Comparison of ENCODE assay signal across 8 cellular contexts in the genomic region with DNA sequence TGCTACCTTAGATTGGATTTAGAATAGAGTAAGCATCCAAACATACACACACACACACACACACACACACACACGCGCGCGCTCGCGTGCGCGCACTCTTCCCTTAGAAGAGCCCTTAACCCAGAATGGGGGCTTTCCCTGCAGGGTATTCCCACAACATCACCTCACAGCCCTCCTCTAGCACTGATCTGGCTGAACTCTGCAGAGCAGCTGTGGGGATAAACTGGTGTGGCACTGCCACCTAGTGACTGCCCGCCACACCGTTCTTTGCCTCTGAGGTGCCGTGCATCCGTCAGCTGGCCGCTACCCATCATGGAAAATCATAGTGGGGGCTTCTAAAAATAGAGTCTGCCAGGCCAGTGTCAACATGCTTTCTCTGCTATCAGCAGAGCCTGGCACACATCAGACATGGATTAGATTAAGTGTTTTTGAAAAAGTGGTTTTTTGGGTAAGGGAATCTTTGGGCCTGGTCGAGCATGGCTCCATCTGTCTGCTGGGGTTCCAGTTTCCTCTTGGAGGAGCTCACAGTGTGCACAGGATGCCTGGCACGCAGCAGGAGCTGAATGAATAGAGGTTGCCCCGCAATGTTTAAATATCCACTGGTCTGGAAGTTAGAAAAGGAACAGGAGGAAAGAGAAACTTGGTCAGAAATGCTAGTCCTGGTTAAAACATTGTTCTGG.
DNase-seq lines count a peak whose midpoint lies in the region; ATAC-seq and TF ChIP-seq lines count a peak whose summit lies in the region.

No MANE protein-coding gene starts in this region.

- H3K27ac Mint-ChIP-seq in activated naive CD8-positive, alpha-beta T cell treated with anti-CD3 and anti-CD28 coated beads, Interleukin-2, amount 10 ng/mL, durations not matched to agents 7 days and 5 days = no peak overlapping the region

- H3K4me1 Mint-ChIP-seq in activated naive CD8-positive, alpha-beta T cell treated with anti-CD3 and anti-CD28 coated beads, Interleukin-2, amount 10 ng/mL, durations not matched to agents 7 days and 5 days = no peaks in the 10 kb centered on the region

- H3K36me3 ChIP-seq in OCI-LY1 (ENCODE audit: insufficient read depth, low read length) (no peaks in the 10 kb centered on the region), right atrium auricular region (no peaks in the 10 kb centered on the region)

- H3K9me3 ChIP-seq in OCI-LY1 (ENCODE audit: low read length) (no peaks in the 10 kb centered on the region), right atrium auricular region (no peaks in the 10 kb centered on the region)

- H3K79me2 ChIP-seq in OCI-LY1 (ENCODE audit: insufficient read depth, low read length) = no peaks in the 10 kb centered on the region

- H3K4me1 ChIP-seq in OCI-LY1 (ENCODE audit: insufficient read depth, low read length, severe bottlenecking) (no peaks in the 10 kb centered on the region), right atrium auricular region (peaks cover 0 to 16% of the 10 kb centered on the region in 2 donors)

- ATAC-seq in GM21360 (IDR thresholded peaks at IDR 0.05; ENCODE audit: unreplicated experiment) (peak; percentile 98), HG03520 (IDR thresholded peaks at IDR 0.05; ENCODE audit: unreplicated experiment) (peak; percentile 98)
- ATAC-seq in activated naive CD8-positive, alpha-beta T cell treated with anti-CD3 and anti-CD28 coated beads, Interleukin-2, amount 10 ng/mL, durations not matched to agents 7 days and 5 days (ENCODE audit: low read depth) = peak; percentile 81

- no peak overlapping the region for H3K9ac ChIP-seq in OCI-LY1 (ENCODE audit: low read length)

- H3K27me3 ChIP-seq in OCI-LY1 (ENCODE audit: insufficient read depth, low read length) (no peaks in the 10 kb centered on the region), right atrium auricular region (no peaks in the 10 kb centered on the region)

- H3K36me3 Mint-ChIP-seq in activated naive CD8-positive, alpha-beta T cell treated with anti-CD3 and anti-CD28 coated beads, Interleukin-2, amount 10 ng/mL, durations not matched to agents 7 days and 5 days = no peaks in the 10 kb centered on the region

- TF ChIP-seq CTCF in OCI-LY1 (IDR thresholded peaks at IDR 0.05; ENCODE audit: low read length) = peak; percentile 79
- peak; percentile 69 to 85 for TF ChIP-seq CTCF in right atrium auricular region (IDR thresholded peaks at IDR 0.05)
- TF ChIP-seq CTCF in retinal pigment epithelial cell (conservative IDR thresholded peaks at IDR 0.05; ENCODE audit: low read depth, low read length) = peak; percentile 85

- no peaks in the 10 kb centered on the region for H3K9me3 Mint-ChIP-seq in activated naive CD8-positive, alpha-beta T cell treated with anti-CD3 and anti-CD28 coated beads, Interleukin-2, amount 10 ng/mL, durations not matched to agents 7 days and 5 days

- no peaks in the 10 kb centered on the region for H3F3A ChIP-seq in OCI-LY1 (ENCODE audit: insufficient read depth, low read length)

- no peak overlapping the region for H3K27ac ChIP-seq in OCI-LY1 (ENCODE audit: low read depth, low read length, poor library complexity, severe bottlenecking)
- peak overlapping the region; percentile 65 to 83 for H3K27ac ChIP-seq in right atrium auricular region

- H3K4me3 ChIP-seq in OCI-LY1 (ENCODE audit: low read depth, low read length, poor library complexity, severe bottlenecking) (no peak overlapping the region), right atrium auricular region (no peak overlapping the region), retinal pigment epithelial cell (ENCODE audit: low read length) (no peak overlapping the region)

- H2AFZ ChIP-seq in OCI-LY1 (ENCODE audit: low read length) = no peak overlapping the region

- H4K20me1 ChIP-seq in OCI-LY1 (ENCODE audit: insufficient read depth, low read length) = no peaks in the 10 kb centered on the region

- DNase-seq in GDM1 (lab: John Stamatoyannopoulos, UW) (peak; percentile 9), right atrium auricular region (ENCODE audit: low spot score) (peak; percentile 77), retinal pigment epithelial cell (ENCODE audit: low read depth) (no peak), KG1 (lab: John Stamatoyannopoulos, UW) (no peak)
- peak; percentile 44 for DNase-seq in activated naive CD8-positive, alpha-beta T cell treated with anti-CD3 and anti-CD28 coated beads, Interleukin-2, amount 10 ng/mL, durations not matched to agents 7 days and 5 days

- no peak overlapping the region for H3K4me2 ChIP-seq in OCI-LY1 (ENCODE audit: low read length)

- peaks cover 2% of the 10 kb centered on the region for H3K27me3 Mint-ChIP-seq in activated naive CD8-positive, alpha-beta T cell treated with anti-CD3 and anti-CD28 coated beads, Interleukin-2, amount 10 ng/mL, durations not matched to agents 7 days and 5 days

- POLR2A ChIA-PET in activated naive CD8-positive, alpha-beta T cell treated with anti-CD3 and anti-CD28 coated beads, Interleukin-2, amount 10 ng/mL, durations not matched to agents 7 days and 5 days (lab: Charles Lee) = no interaction called here

- H3K9me2 ChIP-seq in OCI-LY1 (ENCODE audit: low read depth, low read length) = no peaks in the 10 kb centered on the region

- no peak overlapping the region for H3K4me3 Mint-ChIP-seq in activated naive CD8-positive, alpha-beta T cell treated with anti-CD3 and anti-CD28 coated beads, Interleukin-2, amount 10 ng/mL, durations not matched to agents 7 days and 5 days

Comparison
In these comparisons a context has a peak if more than half of its experiments do, and no peak if none do; other contexts are left out.
1. DNase-seq: peak in GDM1 (single experiment), activated naive CD8-positive, alpha-beta T cell treated with anti-CD3 and anti-CD28 coated beads, Interleukin-2, amount 10 ng/mL, durations not matched to agents 7 days and 5 days (single experiment) and right atrium auricular region (single experiment); none in retinal pigment epithelial cell (single experiment) and KG1 (single experiment).
2. Peak in every context shown above with its lines, with median percentiles within 50 percentile points of each other: ATAC-seq and CTCF ChIP-seq.